8 cellular contexts compared by ENCODE assay signal in the genomic region with DNA sequence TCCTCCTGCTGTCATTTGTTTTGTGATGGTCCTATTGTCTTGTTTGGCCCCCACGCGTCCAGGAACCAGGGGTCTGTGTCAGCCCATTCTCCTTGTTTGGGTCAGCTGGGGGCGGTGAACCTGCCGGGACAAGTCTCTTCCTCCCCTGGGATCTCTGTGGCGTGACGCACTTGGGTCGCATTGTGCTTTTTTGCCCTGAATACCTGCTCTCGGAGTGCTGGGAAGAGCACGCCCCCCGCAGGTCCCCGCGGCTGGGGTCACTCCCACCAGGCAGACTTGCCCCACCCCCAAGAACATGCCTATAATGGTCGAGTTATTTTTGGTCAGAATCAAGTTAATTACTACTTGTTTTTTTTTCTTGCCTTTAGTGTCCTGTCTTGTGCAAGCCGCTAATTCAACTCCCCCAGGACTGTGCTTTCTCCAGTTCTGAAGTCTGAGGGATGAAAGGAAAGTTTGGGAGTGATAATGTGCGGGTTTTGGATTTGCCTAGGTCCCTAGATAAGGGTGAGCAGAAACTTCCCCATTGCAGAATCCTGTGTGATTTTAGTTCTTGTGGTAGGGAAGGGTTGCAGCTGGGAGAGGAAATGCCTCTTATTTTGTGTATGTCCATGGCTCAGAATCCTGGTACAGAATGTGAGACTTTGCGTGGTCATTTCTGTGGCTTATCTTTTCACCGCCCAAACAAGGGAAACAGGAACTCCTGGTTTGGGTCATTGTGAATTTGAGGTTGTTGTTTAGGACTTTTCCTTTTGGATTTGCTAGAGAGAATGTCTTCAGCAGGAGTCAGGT. TPM values are rescaled to one million over a fixed set of nuclear protein-coding genes. Genes with fewer than 3 reads are reported as not detected.
DNase-seq lines count a peak whose midpoint lies in the region; ATAC-seq and TF ChIP-seq lines count a peak whose summit lies in the region.

No MANE protein-coding gene starts in this region.

- peak; percentile 14 for DNase-seq in activated naive CD4-positive, alpha-beta T cell treated with Interleukin-2 at 50 U/mL for 16 hours
- DNase-seq in activated naive CD4-positive, alpha-beta T cell (lab: John Stamatoyannopoulos, UW): no peak
- DNase-seq in Panc1 (ENCODE audit: low read depth, low spot score) (no peak), caudate nucleus (lab: John Stamatoyannopoulos, UW) (peak in 11 of 61 donors; percentile 3 to 73 (median 39)), left kidney (ENCODE audit: low read depth, low spot score) (peak; percentile 74), COLO829 (ENCODE audit: low spot score) (no peak)

- in situ Hi-C loops in Panc1 (cut with HindIII; ENCODE audit: low pct_unique_long_range_greater_than_20kb, low sequenced_read_pairs): no loop called here

- H3K4me3 ChIP-seq in Panc1 (ENCODE audit: low read depth in 2 of 2, low read length in 2 of 2): peak overlapping the region; percentile 60 to 64
- peak overlapping the region; percentile 85 to 93 for H3K4me3 ChIP-seq in stomach smooth muscle (ENCODE audit: low read length in 2 of 2)

- ATAC-seq in HG03064 (IDR thresholded peaks at IDR 0.05; ENCODE audit: low read depth, unreplicated experiment) (peak; percentile 25), Panc1 (no peak)

- no peaks in the 10 kb centered on the region for H3K36me3 ChIP-seq in Panc1 (ENCODE audit: control insufficient read depth, insufficient read depth, low read length)
- no peaks in the 10 kb centered on the region for H3K36me3 ChIP-seq in stomach smooth muscle (ENCODE audit: control insufficient read depth in 2 of 2, insufficient read depth in 2 of 2, low read length in 2 of 2)

- H3K27ac ChIP-seq in Panc1 (ENCODE audit: low read length): no peak overlapping the region
- H3K27ac ChIP-seq in caudate nucleus (ENCODE audit: low read depth, low read length): peak overlapping the region; percentile 84
- peak overlapping the region; percentile 41 for H3K27ac ChIP-seq in stomach smooth muscle (ENCODE audit: low read length)

- BruUV-seq in Panc1 (replicated peaks; lab: Mats Ljungman, UMichigan): no TSS peak

- intact Hi-C loops in Panc1 (cut with micrococcal nuclease; ENCODE audit: unreplicated experiment): no loop called here

- H3K4me1 ChIP-seq in Panc1 (ENCODE audit: control insufficient read depth, insufficient read depth, low read length) (no peaks in the 10 kb centered on the region), stomach smooth muscle (ENCODE audit: control insufficient read depth, insufficient read depth, low read length) (peaks cover 24% of the 10 kb centered on the region)

- H3K27me3 ChIP-seq in Panc1 (ENCODE audit: control insufficient read depth, insufficient read depth, low read length) (no peaks in the 10 kb centered on the region), stomach smooth muscle (ENCODE audit: control insufficient read depth in 1 of 2, insufficient read depth in 2 of 2, low read length in 2 of 2) (no peaks in the 10 kb centered on the region)

- TF ChIP-seq CTCF in Panc1 (IDR thresholded peaks at IDR 0.05): no peak

- peak overlapping the region; percentile 80 to 81 for H3K9ac ChIP-seq in stomach smooth muscle (ENCODE audit: low read length in 2 of 2)

- H3K9me3 ChIP-seq in Panc1 (ENCODE audit: control insufficient read depth, insufficient read depth, low read depth, low read length) (no peaks in the 10 kb centered on the region), stomach smooth muscle (ENCODE audit: control insufficient read depth in 2 of 2, low read length in 2 of 2) (no peaks in the 10 kb centered on the region)

- CTCF ChIA-PET in Panc1 (lab: Charles Lee): no interaction called here

- POLR2A ChIA-PET in Panc1 (lab: Charles Lee): no interaction called here

RNA-seq across cellular contexts. Expression of a gene that starts 0.8 kb away (rescaled TPM):
- total RNA-seq in Panc1 (2021; ENCODE audit: unreplicated experiment): 1.3 TPM
- 0.48 TPM for polyA plus RNA-seq in Panc1 (2012; ENCODE audit: insufficient read length)

RNA-seq across cellular contexts. Expression of a gene that starts 29.6 kb away (rescaled TPM):
- 486 TPM for total RNA-seq in Panc1 (2021; ENCODE audit: unreplicated experiment)
- 542 TPM for polyA plus RNA-seq in Panc1 (2012; ENCODE audit: insufficient read length)

Comparison
In these comparisons a context has a peak if more than half of its experiments do, and no peak if none do; other contexts are left out.
1. DNase-seq: peak in activated naive CD4-positive, alpha-beta T cell treated with Interleukin-2 at 50 U/mL for 16 hours (single experiment) and left kidney (single experiment); none in activated naive CD4-positive, alpha-beta T cell (0 of 4), Panc1 (single experiment) and COLO829 (single experiment).